ENCODE assay signal across 14 cellular contexts in the genomic region with DNA sequence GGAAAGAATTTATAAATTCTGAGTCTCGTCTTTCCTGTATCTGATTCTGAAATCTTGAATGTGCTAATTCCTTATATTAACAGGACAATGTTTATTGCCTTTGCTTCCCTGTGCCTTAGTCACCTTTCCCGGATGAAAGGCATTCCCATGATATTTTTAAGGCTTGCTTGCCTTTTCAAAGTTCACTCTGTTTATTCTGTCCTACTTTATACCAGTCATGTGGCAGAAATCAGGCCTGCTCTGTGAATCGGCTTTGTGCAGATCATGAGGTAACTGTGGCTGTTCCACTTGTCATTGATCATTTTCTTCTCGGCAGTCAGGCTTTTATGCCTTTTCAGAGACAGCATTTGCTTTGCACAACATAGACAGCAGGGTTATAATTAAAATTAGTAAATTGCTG. TPM values are rescaled to one million over a fixed set of nuclear protein-coding genes. Genes with fewer than 3 reads are reported as not detected.
DNase-seq lines count a peak whose midpoint lies in the region; ATAC-seq and TF ChIP-seq lines count a peak whose summit lies in the region.
"Had no signal": no experiment of that assay in that cellular context is flagged by ENCODE, and none has a peak within 500 bp of the region (broad histone marks: within the 10 kb centered on the region; RNA-seq: fewer than 3 reads in every experiment).

No MANE protein-coding gene starts in this region.

- peaks cover 27% of the 10 kb centered on the region for H3K4me1 Mint-ChIP-seq in CD4-positive, alpha-beta T cell (ENCODE audit: low read depth)

- H3K4me3 ChIP-seq in BJ (ENCODE audit: low read depth, low read length): no peak overlapping the region

- no peaks in the 10 kb centered on the region for H3K27me3 ChIP-seq in BJ (ENCODE audit: control insufficient read depth, insufficient read depth, low read length)
- H3K27me3 ChIP-seq in CD4-positive, alpha-beta T cell (ENCODE audit: control insufficient read depth, insufficient read depth, low read length): no peaks in the 10 kb centered on the region

- POLR2A ChIA-PET in BJ (lab: Charles Lee): no interaction called here
- POLR2A ChIA-PET in CD4-positive, alpha-beta T cell (lab: Charles Lee): no interaction called here

- H3K27me3 Mint-ChIP-seq in CD4-positive, alpha-beta T cell: no peaks in the 10 kb centered on the region
- H3K27me3 Mint-ChIP-seq: stimulated activated naive CD8-positive, alpha-beta T cell treated with anti-CD3 and anti-CD28 coated beads, Interleukin-15, Interleukin-2, amounts not matched to agents 100 ng/mL and 50 ng/mL, for 24 hours had no signal

- CTCF ChIA-PET in BJ (lab: Yijun Ruan, JAX): no interaction called here
- CTCF ChIA-PET in CD4-positive, alpha-beta T cell (lab: Charles Lee): no interaction called here

- H3K9me3 Mint-ChIP-seq in CD4-positive, alpha-beta T cell: no peaks in the 10 kb centered on the region
- H3K9me3 Mint-ChIP-seq: nephron progenitor cell; stimulated activated naive CD8-positive, alpha-beta T cell treated with anti-CD3 and anti-CD28 coated beads, Interleukin-15, Interleukin-2, amounts not matched to agents 100 ng/mL and 50 ng/mL, for 24 hours had no signal

- H3K4me3 Mint-ChIP-seq in CD4-positive, alpha-beta T cell: no peak overlapping the region
- H3K4me3 Mint-ChIP-seq: nephron progenitor cell; stimulated activated naive CD8-positive, alpha-beta T cell treated with anti-CD3 and anti-CD28 coated beads, Interleukin-15, Interleukin-2, amounts not matched to agents 100 ng/mL and 50 ng/mL, for 24 hours had no signal

- no peaks in the 10 kb centered on the region for H3K9me3 ChIP-seq in CD4-positive, alpha-beta T cell (ENCODE audit: control insufficient read depth, low read length)

- H3K36me3 ChIP-seq in BJ (ENCODE audit: control insufficient read depth, insufficient read depth, low read length): no peaks in the 10 kb centered on the region; the same call in 1 of the 2 replicates

- peak; percentile 4 for DNase-seq in BJ (ENCODE audit: low read depth)
- peak; percentile 87 for DNase-seq in globus pallidus (ENCODE audit: low spot score)
- DNase-seq in non-pigmented ciliary epithelial cell (ENCODE audit: low read depth): peak; percentile 28
- DNase-seq in HK-2 (ENCODE audit: unreplicated experiment): no peak
- DNase-seq in activated CD4-positive, alpha-beta T cell treated with anti-CD3 and anti-CD28 coated beads for 4 hours: no peak
- no peak for DNase-seq in CD4-positive, alpha-beta T cell
- DNase-seq: activated CD4-positive, alpha-beta T cell treated with anti-CD3 and anti-CD28 coated beads for 48 hours; effector CD4-positive, alpha-beta T cell; NCI-H526 treated with DMSO at 0.1 percent for 48 hours; nephron progenitor cell; stimulated activated CD4-positive, alpha-beta T cell treated with anti-CD3 and anti-CD28 coated beads, Interleukin-2, amount 100 ng/mL, for 48 hours had no signal

- no peak overlapping the region for H3K27ac Mint-ChIP-seq in CD4-positive, alpha-beta T cell
- H3K27ac Mint-ChIP-seq: stimulated activated naive CD8-positive, alpha-beta T cell treated with anti-CD3 and anti-CD28 coated beads, Interleukin-15, Interleukin-2, amounts not matched to agents 100 ng/mL and 50 ng/mL, for 24 hours had no signal

- H3K27ac ChIP-seq in VCaP: peak overlapping the region; percentile 8; the same call in 1 of the 2 replicates
- no peak overlapping the region for H3K27ac ChIP-seq in CD4-positive, alpha-beta T cell (ENCODE audit: low read depth, low read length)

- H3K36me3 Mint-ChIP-seq in CD4-positive, alpha-beta T cell (ENCODE audit: low read depth): peaks cover 92% of the 10 kb centered on the region

- TF ChIP-seq CTCF in BJ (IDR thresholded peaks at IDR 0.05; ENCODE audit: insufficient read depth, low read depth, low read length) (no peak), VCaP (conservative IDR thresholded peaks at IDR 0.05) (no peak)
- TF ChIP-seq CTCF in CD4-positive, alpha-beta T cell (IDR thresholded peaks at IDR 0.05): no peak

- ATAC-seq in GM18502 (IDR thresholded peaks at IDR 0.05; ENCODE audit: poor library complexity, unreplicated experiment): no peak
- ATAC-seq in CD4-positive, alpha-beta T cell (ENCODE audit: poor library complexity): no peak

- intact Hi-C loops in CD4-positive, alpha-beta T cell (cut with DNase I, micrococcal nuclease): loop anchor here in 1 of 2 experiments (5.0 kb wide), 1 partner anchor 356 kb away; no protein-coding TSS in a partner anchor

RNA-seq across cellular contexts. Expression of a gene that starts 28.8 kb away (rescaled TPM):
- 0.06 and 0.09 TPM in 2 replicates for polyA plus RNA-seq in BJ (2011; rRNA removed)
- polyA minus RNA-seq in BJ (2011; rRNA and poly(A)+ RNA removed): 0.62 TPM in 1 of 2 replicates, not detected in the other
- under 1 TPM in 1 of 2 experiments, not detected in 1; 0.08 TPM for total RNA-seq in CD4-positive, alpha-beta T cell

RNA-seq across cellular contexts. Expression of a gene that starts 32.0 kb away (rescaled TPM):
- polyA plus RNA-seq in BJ (2011; rRNA removed): 34.1 and 47.5 TPM in 2 replicates
- 47.4 and 57.1 TPM in 2 replicates for polyA minus RNA-seq in BJ (2011; rRNA and poly(A)+ RNA removed)
- 10 to 100 TPM; 77.2 to 81.0 TPM for total RNA-seq in CD4-positive, alpha-beta T cell

Comparison
In these comparisons a context has a peak if more than half of its experiments do, and no peak if none do; other contexts are left out.
1. DNase-seq: peak in BJ (single experiment), globus pallidus (single experiment) and non-pigmented ciliary epithelial cell (single experiment); none in HK-2 (single experiment), activated CD4-positive, alpha-beta T cell treated with anti-CD3 and anti-CD28 coated beads for 4 hours (0 of 2) and CD4-positive, alpha-beta T cell (0 of 10).